Comparison of ENCODE assay signal across 16 cellular contexts in genomic region chr11:93605638-93606037, GRCh38.
"Had no signal": no experiment of that assay in that cellular context is flagged by ENCODE, and none has a peak within 500 bp of the region (broad histone marks: within the 10 kb centered on the region; RNA-seq: fewer than 3 reads in every experiment).

No MANE protein-coding gene starts in this region.

- H3K27me3 ChIP-seq: sigmoid colon, tibial nerve, upper lobe of left lung had no signal

- H3K9me3 ChIP-seq: prostate gland, sigmoid colon, thoracic aorta, tibial nerve, upper lobe of left lung had no signal

- H3K4me3 ChIP-seq: dorsolateral prefrontal cortex, lung, prostate gland, sigmoid colon, thoracic aorta, tibial nerve, upper lobe of left lung had no signal

- H3K27ac ChIP-seq: dorsolateral prefrontal cortex, prostate gland, sigmoid colon, thoracic aorta, tibial nerve, upper lobe of left lung had no signal

- H3K36me3 ChIP-seq: prostate gland, sigmoid colon, thoracic aorta, tibial nerve, upper lobe of left lung had no signal

- DNase-seq: dorsolateral prefrontal cortex; effector CD4-positive, alpha-beta T cell; hypothalamus; natural killer cell; nucleus accumbens; right cardiac atrium; sigmoid colon; stimulated activated CD4-positive, alpha-beta T cell treated with anti-CD3 and anti-CD28 coated beads, Interleukin-2, amount 100 ng/mL, for 24 hours; stimulated activated CD4-positive, alpha-beta T cell treated with anti-CD3 and anti-CD28 coated beads, Interleukin-4, amount 100 ng/mL, for 24 hours had no signal

- H3K4me1 ChIP-seq: prostate gland, sigmoid colon, tibial nerve, upper lobe of left lung had no signal

- ATAC-seq: left lobe of liver; natural killer cell; right cardiac atrium; stimulated activated memory B cell treated with anti-CD40 and anti-IgM and Interleukin-4, amounts not matched to agents 10 μg/mL and 1 μg/mL and 100 μg/mL, for 72 hours had no signal
